Comparison of ENCODE assay signal across 22 cellular contexts in the genomic region with DNA sequence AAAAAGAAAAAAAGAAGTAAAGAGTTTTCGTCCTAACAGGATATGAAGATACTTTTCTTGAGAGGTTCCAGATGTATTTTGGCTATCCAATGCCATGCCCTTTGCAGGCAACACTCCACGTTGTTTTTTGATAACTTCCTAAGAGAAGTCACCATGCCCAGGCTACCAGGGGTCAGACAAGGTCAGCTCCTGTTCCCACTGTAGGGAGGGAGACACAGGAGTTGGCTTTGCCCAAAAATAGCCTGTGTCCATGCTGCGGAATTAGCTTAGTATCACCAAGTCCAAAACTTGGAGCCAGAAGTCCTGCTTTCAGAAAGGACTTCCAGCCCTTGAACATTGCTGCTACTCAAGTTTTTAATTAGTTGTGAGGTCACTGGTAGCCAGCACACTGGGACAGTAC.
"Had no signal": no experiment of that assay in that cellular context is flagged by ENCODE, and none has a peak within 500 bp of the region (broad histone marks: within the 10 kb centered on the region; RNA-seq: fewer than 3 reads in every experiment).

No MANE protein-coding gene starts in this region.

- H3K4me3 ChIP-seq: lung, pancreas, prostate gland, right lobe of liver, spleen, suprapubic skin, thoracic aorta, tibial artery, upper lobe of right lung had no signal

- H3K27me3 ChIP-seq: pancreas, right lobe of liver, spleen, suprapubic skin, tibial artery, upper lobe of right lung had no signal

- H3K9me3 ChIP-seq: pancreas, prostate gland, right lobe of liver, spleen, suprapubic skin, thoracic aorta, tibial artery, upper lobe of right lung had no signal

- DNase-seq: glutamatergic neuron; hypothalamus; immature natural killer cell; kidney; left colon; mesendoderm; naive thymus-derived CD4-positive, alpha-beta T cell; nucleus accumbens; pancreas; posterior cingulate gyrus; right lobe of liver; spleen; stimulated activated CD4-positive, alpha-beta T cell treated with anti-CD3 and anti-CD28 coated beads, Interleukin-4, amount 100 ng/mL, for 24 hours; stimulated activated naive CD4-positive, alpha-beta T cell; tibial artery; trophoblast cell; upper lobe of right lung had no signal

- H3K4me1 ChIP-seq: prostate gland, suprapubic skin, upper lobe of right lung had no signal

- H3K27ac ChIP-seq: pancreas, prostate gland, right lobe of liver, suprapubic skin, thoracic aorta, tibial artery, upper lobe of right lung had no signal

- ATAC-seq: left colon; naive thymus-derived CD4-positive, alpha-beta T cell; pancreas; stimulated activated effector memory CD8-positive, alpha-beta T cell treated with anti-CD3 and anti-CD28 coated beads, Interleukin-12 subunit alpha, Interleukin-12 subunit beta, amount 100 ng/mL, for 72 hours; upper lobe of right lung had no signal

- H3K36me3 ChIP-seq: pancreas, prostate gland, right lobe of liver, spleen, suprapubic skin, thoracic aorta, tibial artery, upper lobe of right lung had no signal
